In genomic region chr4:85051526-85051925, GRCh38 we compare ENCODE assay signal across 1 cellular context.
TF ChIP-seq lines count a peak whose summit lies in the region.

No MANE protein-coding gene starts in this region.

TF ChIP-seq in HepG2, 621 proteins besides CTCF, POLR2A, EP300 and RAD21 (continued from another document):
- TF ChIP-seq AHDC1 (CRISPR knock-in tag; IDR thresholded peaks at IDR 0.05; ENCODE audit: borderline replicate concordance), result peak; percentile 85; the same call in 1 of the 2 replicates
- no peak for TF ChIP-seq ZXDC (CRISPR knock-in tag; IDR thresholded peaks at IDR 0.05)
- TF ChIP-seq NR2F6 (IDR thresholded peaks at IDR 0.05), result peak; percentile 56; the same call in 1 of the 2 replicates
- peak; percentile 62 for TF ChIP-seq NR2F6 (CRISPR knock-in tag; IDR thresholded peaks at IDR 0.05)
- TF ChIP-seq KAT8 (CRISPR knock-in tag; IDR thresholded peaks at IDR 0.05), result 0 out of 2 replicates have a peak, but pooled peaks have one; percentile 23
- TF ChIP-seq HDAC1 (CRISPR knock-in tag; IDR thresholded peaks at IDR 0.05), result peak; percentile 46; the same call in 1 of the 2 replicates
- peak; percentile 62 for TF ChIP-seq MED1 (CRISPR knock-in tag; IDR thresholded peaks at IDR 0.05)
- peak; percentile 78 for TF ChIP-seq POGZ (CRISPR knock-in tag; IDR thresholded peaks at IDR 0.05)
- TF ChIP-seq NR2F1 (CRISPR knock-in tag; IDR thresholded peaks at IDR 0.05), result peak in 1 of 2 experiments; percentile 28; a peak in 2 of 4 replicates
- TF ChIP-seq FOXP4 (CRISPR knock-in tag; IDR thresholded peaks at IDR 0.05), result peak; percentile 41; the same call in 1 of the 2 replicates
- TF ChIP-seq ZNF639 (CRISPR knock-in tag; conservative IDR thresholded peaks at IDR 0.05), result no peak
- TF ChIP-seq TMF1 (CRISPR knock-in tag; IDR thresholded peaks at IDR 0.05; ENCODE audit: low read depth), result no peak
- no peak for TF ChIP-seq ZSCAN29 (CRISPR knock-in tag; conservative IDR thresholded peaks at IDR 0.05)
- TF ChIP-seq FOXO1 (CRISPR knock-in tag; IDR thresholded peaks at IDR 0.05), result peak; percentile 32; the same call in 1 of the 2 replicates
- peak; percentile 54 for TF ChIP-seq NCOA2 (CRISPR knock-in tag; IDR thresholded peaks at IDR 0.05)
- TF ChIP-seq MLX (CRISPR knock-in tag; IDR thresholded peaks at IDR 0.05), result peak; percentile 28; the same call in 1 of the 2 replicates
TF ChIP-seq in HepG2: peak in this region for 41.
